ENCODE assay signal across 7 cellular contexts in the genomic region with DNA sequence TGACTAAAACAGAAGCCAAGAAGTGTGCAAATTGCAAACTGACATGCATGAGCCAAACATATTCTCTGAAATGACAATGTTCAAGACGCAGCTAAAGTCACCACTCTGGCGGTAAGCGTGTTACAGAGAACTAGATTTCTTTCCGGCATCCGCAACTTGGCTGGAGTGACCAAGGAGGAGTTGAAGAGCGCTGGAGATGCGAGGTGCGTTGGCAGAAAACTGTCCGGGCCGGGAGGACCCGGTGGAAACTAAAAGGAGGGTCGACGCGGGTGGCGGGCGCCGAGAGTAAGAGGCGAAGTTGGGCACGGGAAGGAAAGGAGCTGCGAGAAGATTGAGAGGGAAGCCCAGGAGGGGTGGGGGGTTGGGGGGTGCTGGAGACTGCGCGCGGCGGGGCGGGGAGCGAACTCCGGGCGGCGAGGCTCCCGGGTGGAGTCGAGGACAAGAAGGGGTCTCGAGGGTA. TPM values are rescaled to one million over a fixed set of nuclear protein-coding genes. Genes with fewer than 3 reads are reported as not detected.
DNase-seq lines count a peak whose midpoint lies in the region; ATAC-seq, FAIRE-seq and TF ChIP-seq lines count a peak whose summit lies in the region.

No MANE protein-coding gene starts in this region.

- H3K27me3 ChIP-seq in SJSA1 (replicated peaks) (no peaks in the 10 kb centered on the region), brain microvascular endothelial cell (replicated peaks) (no peaks in the 10 kb centered on the region)

- no peaks in the 10 kb centered on the region for H3K9me3 Mint-ChIP-seq in stimulated activated naive CD8-positive, alpha-beta T cell treated with anti-CD3 and anti-CD28 coated beads, Interleukin-15, amount 100 ng/mL, for 72 hours

- in situ Hi-C loops in brain microvascular endothelial cell (cut with HindIII; ENCODE audit: low pct_ligation_motif_present, low sequenced_read_pairs), result no loop called here

- DNase-seq in GM12891 (ENCODE audit: insufficient read length, low spot score) (no peak), SJSA1 (ENCODE audit: low read depth in 1 of 2, low spot score in 2 of 2) (no peak), brain microvascular endothelial cell (no peak), left lobe of liver (ENCODE audit: low spot score) (peak; percentile 51), NCI-H526 treated with DMSO at 0.1 percent for 48 hours (lab: John Stamatoyannopoulos, UW) (no peak)
- peak; percentile 36 to 48 for DNase-seq in stimulated activated naive CD8-positive, alpha-beta T cell treated with anti-CD3 and anti-CD28 coated beads, Interleukin-15, amount 100 ng/mL, for 72 hours

- no peak for TF ChIP-seq POLR2A in GM12891 (IDR thresholded peaks at IDR 0.05; ENCODE audit: low read depth, low read length)

- H3K36me3 ChIP-seq in SJSA1, result no peaks in the 10 kb centered on the region
- H3K36me3 ChIP-seq in brain microvascular endothelial cell (replicated peaks), result no peaks in the 10 kb centered on the region

- H3K27me3 Mint-ChIP-seq in stimulated activated naive CD8-positive, alpha-beta T cell treated with anti-CD3 and anti-CD28 coated beads, Interleukin-15, amount 100 ng/mL, for 72 hours, result no peaks in the 10 kb centered on the region

- peak overlapping the region; percentile 57 for H3K4me3 ChIP-seq in SJSA1
- peak overlapping the region; percentile 61 for H3K4me3 ChIP-seq in brain microvascular endothelial cell (ENCODE audit: low read depth, low read length)

- H3K27ac ChIP-seq in SJSA1 (peak overlapping the region; percentile 76), brain microvascular endothelial cell (peak overlapping the region; percentile 1)

- peak overlapping the region; percentile 99 for H3K27ac Mint-ChIP-seq in stimulated activated naive CD8-positive, alpha-beta T cell treated with anti-CD3 and anti-CD28 coated beads, Interleukin-15, amount 100 ng/mL, for 72 hours

- H3K4me3 Mint-ChIP-seq in stimulated activated naive CD8-positive, alpha-beta T cell treated with anti-CD3 and anti-CD28 coated beads, Interleukin-15, amount 100 ng/mL, for 72 hours, result peak overlapping the region; percentile 99

- H3K9me3 ChIP-seq in SJSA1 (replicated peaks), result no peaks in the 10 kb centered on the region

- peaks cover 26% of the 10 kb centered on the region for H3K4me1 ChIP-seq in SJSA1 (replicated peaks)

- H3K4me1 Mint-ChIP-seq in stimulated activated naive CD8-positive, alpha-beta T cell treated with anti-CD3 and anti-CD28 coated beads, Interleukin-15, amount 100 ng/mL, for 72 hours, result peaks cover 42% of the 10 kb centered on the region

- FAIRE-seq in GM12891 (lab: Jason Lieb, UNC), result peak; percentile 68

- TF ChIP-seq CTCF in brain microvascular endothelial cell (IDR thresholded peaks at IDR 0.05; ENCODE audit: low read depth, low read length, missing control alignments), result no peak

- ATAC-seq in HG02678 (IDR thresholded peaks at IDR 0.05; ENCODE audit: unreplicated experiment) (peak; percentile 20), left lobe of liver (peak; percentile 16)
- ATAC-seq in stimulated activated naive CD8-positive, alpha-beta T cell treated with anti-CD3 and anti-CD28 coated beads, Interleukin-15, amount 100 ng/mL, for 72 hours, result peak; percentile 42

TF ChIP-seq in GM12891, 5 proteins besides CTCF, POLR2A, EP300 and RAD21:
- no peak for TF ChIP-seq TAF1 (IDR thresholded peaks at IDR 0.05; ENCODE audit: low read depth, low read length)
- TF ChIP-seq PAX5 (IDR thresholded peaks at IDR 0.05; ENCODE audit: insufficient read depth, low read length, severe bottlenecking), result no peak
- no peak for TF ChIP-seq POLR2AphosphoS5 (IDR thresholded peaks at IDR 0.05; ENCODE audit: low read depth, low read length)
- TF ChIP-seq POU2F2 (IDR thresholded peaks at IDR 0.05; ENCODE audit: low read depth, low read length), result no peak
- no peak for TF ChIP-seq SPI1 (IDR thresholded peaks at IDR 0.05; ENCODE audit: low read depth, low read length)

RNA-seq across cellular contexts. Expression of a gene that starts 0.8 kb away (rescaled TPM):
- polyA plus RNA-seq in GM12891 (2012; ENCODE audit: low read depth, missing spikeins), result 42.4 TPM
- 39.3 and 65.1 TPM in 2 replicates for total RNA-seq in SJSA1 (2014; rRNA removed; shearing (Covaris generic))
- 5.0 TPM for total RNA-seq in left lobe of liver

RNA-seq across cellular contexts. Expression of a gene that starts 52.0 kb away (rescaled TPM):
- 31.2 TPM for polyA plus RNA-seq in GM12891 (2012; ENCODE audit: low read depth, missing spikeins)
- 16.0 and 34.8 TPM in 2 replicates for total RNA-seq in SJSA1 (2014; rRNA removed; shearing (Covaris generic))
- 20.4 TPM for total RNA-seq in left lobe of liver

Comparison
In these comparisons a context has a peak if more than half of its experiments do, and no peak if none do; other contexts are left out.
1. DNase-seq: peak in left lobe of liver (single experiment) and stimulated activated naive CD8-positive, alpha-beta T cell treated with anti-CD3 and anti-CD28 coated beads, Interleukin-15, amount 100 ng/mL, for 72 hours (2 of 2); none in GM12891 (single experiment), SJSA1 (0 of 2), brain microvascular endothelial cell (single experiment) and NCI-H526 treated with DMSO at 0.1 percent for 48 hours (single experiment).
2. Peak in every context shown above with its lines, with median percentiles within 50 percentile points of each other: ATAC-seq.